Comparison of ENCODE assay signal across 39 cellular contexts in the genomic region with DNA sequence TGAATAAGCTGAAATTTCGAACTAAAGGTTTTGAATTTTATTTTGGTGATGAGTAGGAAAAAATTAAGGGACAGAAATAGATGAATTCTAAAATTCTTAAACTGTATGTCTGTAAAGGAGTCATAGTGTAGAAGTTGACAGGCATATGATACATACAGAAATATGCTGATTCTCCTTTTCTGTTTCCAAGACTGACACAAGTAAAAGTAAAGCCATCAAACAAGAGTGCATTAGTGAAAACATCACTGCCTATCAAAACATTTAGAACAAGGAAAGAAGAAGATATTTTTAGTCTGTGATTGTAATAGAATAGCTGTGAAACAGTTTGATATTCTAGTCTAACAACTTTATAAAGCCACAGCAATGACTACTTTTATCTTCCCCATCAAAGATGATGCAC.
"Had no signal": no experiment of that assay in that cellular context is flagged by ENCODE, and none has a peak within 500 bp of the region (broad histone marks: within the 10 kb centered on the region; RNA-seq: fewer than 3 reads in every experiment).

No MANE protein-coding gene starts in this region.

- FAIRE-seq: astrocyte, TTC549 had no signal

- H3K4me1 Mint-ChIP-seq: activated CD4-positive, alpha-beta memory T cell treated with anti-CD3 and anti-CD28 coated beads, Interleukin-2, amount 10 ng/mL, durations not matched to agents 7 days and 5 days; activated CD4-positive, alpha-beta T cell treated with anti-CD3 and anti-CD28 coated beads for 36 hours; activated CD4-positive, alpha-beta T cell treated with anti-CD3 and anti-CD28 coated beads, Interleukin-2, amount 10 ng/mL, durations not matched to agents 7 days and 5 days; activated CD8-positive, alpha-beta memory T cell treated with anti-CD3 and anti-CD28 coated beads, Interleukin-2, amount 10 ng/mL, durations not matched to agents 7 days and 5 days; activated naive CD4-positive, alpha-beta T cell treated with anti-CD3 and anti-CD28 coated beads, Interleukin-2, amount 10 ng/mL, durations not matched to agents 7 days and 5 days; activated naive CD4-positive, alpha-beta T cell treated with anti-CD3 and anti-CD28 coated beads, Interleukin-2, amount 50 U/mL, for 24 hours; activated naive CD8-positive, alpha-beta T cell treated with anti-CD3 and anti-CD28 coated beads, Interleukin-2, amount 10 ng/mL, durations not matched to agents 7 days and 5 days; activated naive CD8-positive, alpha-beta T cell treated with anti-CD3 and anti-CD28 coated beads, Interleukin-2, amount 50 U/mL, for 24 hours had no signal

- DNase-seq: activated CD4-positive, alpha-beta memory T cell treated with anti-CD3 and anti-CD28 coated beads, Interleukin-2, amount 10 ng/mL, durations not matched to agents 7 days and 5 days; activated CD4-positive, alpha-beta T cell treated with anti-CD3 and anti-CD28 coated beads for 1 hour; activated CD4-positive, alpha-beta T cell treated with anti-CD3 and anti-CD28 coated beads for 36 hours; activated CD4-positive, alpha-beta T cell treated with anti-CD3 and anti-CD28 coated beads for 48 hours; activated CD4-positive, alpha-beta T cell treated with anti-CD3 and anti-CD28 coated beads, Interleukin-2, amount 10 ng/mL, durations not matched to agents 7 days and 5 days; activated CD4-positive, alpha-beta T cell treated with anti-CD3 and anti-CD28 coated beads, Interleukin-2, amount 50 U/mL, for 48 hours; activated CD4-positive, CD25-positive, alpha-beta regulatory T cell; activated CD8-positive, alpha-beta memory T cell treated with anti-CD3 and anti-CD28 coated beads for 24 hours; activated CD8-positive, alpha-beta memory T cell treated with anti-CD3 and anti-CD28 coated beads, Interleukin-2, amount 10 ng/mL, durations not matched to agents 7 days and 5 days; activated CD8-positive, alpha-beta memory T cell treated with anti-CD3 and anti-CD28 coated beads, Interleukin-2, amount 50 U/mL, for 48 hours; activated CD8-positive, alpha-beta T cell treated with anti-CD3 and anti-CD28 coated beads, Interleukin-2, amount 10 ng/mL, durations not matched to agents 7 days and 5 days; activated effector memory CD4-positive, alpha-beta T cell treated with Interleukin-2 at 50 U/mL for 16 hours; activated gamma-delta T cell; activated naive CD4-positive, alpha-beta T cell treated with anti-CD3 and anti-CD28 coated beads, Interleukin-2, amount 10 ng/mL, durations not matched to agents 7 days and 5 days; activated naive CD4-positive, alpha-beta T cell treated with Interleukin-2 at 50 U/mL for 16 hours; activated naive CD8-positive, alpha-beta T cell treated with anti-CD3 and anti-CD28 coated beads, Interleukin-2, amount 10 ng/mL, durations not matched to agents 7 days and 5 days; activated naive CD8-positive, alpha-beta T cell treated with anti-CD3 and anti-CD28 coated beads, Interleukin-2, amount 50 U/mL, for 24 hours; activated T-cell treated with anti-CD3 and anti-CD28 coated beads, Interleukin-2, amount 50 U/mL, for 24 hours; activated T-cell treated with anti-CD3 and anti-CD28 coated beads, Interleukin-2, amount 50 U/mL, for 48 hours; amygdala; anterior cingulate cortex; body of pancreas; brain microvascular endothelial cell; central memory CD4-positive, alpha-beta T cell; SW 1271; T-helper 1 cell; T-helper 2 cell; T-helper 9 cell; WERI-Rb-1 had no signal

- H3K36me3 Mint-ChIP-seq: activated CD8-positive, alpha-beta memory T cell treated with anti-CD3 and anti-CD28 coated beads, Interleukin-2, amount 10 ng/mL, durations not matched to agents 7 days and 5 days; activated naive CD4-positive, alpha-beta T cell treated with anti-CD3 and anti-CD28 coated beads, Interleukin-2, amount 10 ng/mL, durations not matched to agents 7 days and 5 days; activated naive CD4-positive, alpha-beta T cell treated with anti-CD3 and anti-CD28 coated beads, Interleukin-2, amount 50 U/mL, for 24 hours; activated naive CD8-positive, alpha-beta T cell; activated naive CD8-positive, alpha-beta T cell treated with anti-CD3 and anti-CD28 coated beads, Interleukin-2, amount 10 ng/mL, durations not matched to agents 7 days and 5 days; WTC11 had no signal

- ATAC-seq: activated CD4-positive, alpha-beta T cell treated with anti-CD3 and anti-CD28 coated beads for 36 hours; activated CD4-positive, CD25-positive, alpha-beta regulatory T cell treated with anti-CD3 and anti-CD28 coated beads, Interleukin-2, amount 50 U/mL, for 24 hours; activated CD8-positive, alpha-beta memory T cell treated with anti-CD3 and anti-CD28 coated beads, Interleukin-2, amount 10 ng/mL, durations not matched to agents 7 days and 5 days; activated CD8-positive, alpha-beta T cell treated with anti-CD3 and anti-CD28 coated beads, Interleukin-2, amount 10 ng/mL, durations not matched to agents 7 days and 5 days; activated naive CD8-positive, alpha-beta T cell treated with anti-CD3 and anti-CD28 coated beads, Interleukin-2, amount 50 U/mL, for 24 hours; body of pancreas; WTC11 had no signal

- H3K4me3 Mint-ChIP-seq: activated CD4-positive, alpha-beta memory T cell treated with anti-CD3 and anti-CD28 coated beads, Interleukin-2, amount 10 ng/mL, durations not matched to agents 7 days and 5 days; activated CD4-positive, alpha-beta T cell treated with anti-CD3 and anti-CD28 coated beads for 36 hours; activated CD4-positive, alpha-beta T cell treated with anti-CD3 and anti-CD28 coated beads, Interleukin-2, amount 10 ng/mL, durations not matched to agents 7 days and 5 days; activated CD8-positive, alpha-beta memory T cell treated with anti-CD3 and anti-CD28 coated beads, Interleukin-2, amount 10 ng/mL, durations not matched to agents 7 days and 5 days; activated CD8-positive, alpha-beta T cell treated with anti-CD3 and anti-CD28 coated beads, Interleukin-2, amount 10 ng/mL, durations not matched to agents 7 days and 5 days; activated naive CD4-positive, alpha-beta T cell treated with anti-CD3 and anti-CD28 coated beads, Interleukin-2, amount 10 ng/mL, durations not matched to agents 7 days and 5 days; activated naive CD4-positive, alpha-beta T cell treated with anti-CD3 and anti-CD28 coated beads, Interleukin-2, amount 50 U/mL, for 24 hours; activated naive CD8-positive, alpha-beta T cell; activated naive CD8-positive, alpha-beta T cell treated with anti-CD3 and anti-CD28 coated beads, Interleukin-2, amount 10 ng/mL, durations not matched to agents 7 days and 5 days; activated naive CD8-positive, alpha-beta T cell treated with anti-CD3 and anti-CD28 coated beads, Interleukin-2, amount 50 U/mL, for 24 hours; activated T-cell treated with anti-CD3 and anti-CD28 coated beads, Interleukin-2, amount 50 U/mL, for 24 hours; T-helper 1 cell treated with Interleukin-12 subunit alpha and Interleukin-12 subunit beta and Interleukin-4 antibody, amounts not matched to agents 30 μg/mL and 1 μg/mL, for 36 hours; T-helper 2 cell treated with Interferon-gamma antibody and Interleukin-4, amounts not matched to agents 5 μg/mL and 100 μg/mL, for 36 hours; WTC11 had no signal

- H3K27me3 ChIP-seq: body of pancreas, brain microvascular endothelial cell, breast epithelium had no signal

- H3K4me3 ChIP-seq: body of pancreas, breast epithelium had no signal

- H3K27ac ChIP-seq: body of pancreas, brain microvascular endothelial cell, breast epithelium, WERI-Rb-1 had no signal

- H3K9me3 Mint-ChIP-seq: T-helper 1 cell treated with Interleukin-12 subunit alpha and Interleukin-12 subunit beta and Interleukin-4 antibody, amounts not matched to agents 30 μg/mL and 1 μg/mL, for 36 hours; WTC11 had no signal

- H3K9me3 ChIP-seq: body of pancreas, breast epithelium had no signal

- H3K27ac Mint-ChIP-seq: activated CD4-positive, alpha-beta memory T cell treated with anti-CD3 and anti-CD28 coated beads, Interleukin-2, amount 10 ng/mL, durations not matched to agents 7 days and 5 days; activated CD4-positive, alpha-beta T cell treated with anti-CD3 and anti-CD28 coated beads for 36 hours; activated CD4-positive, alpha-beta T cell treated with anti-CD3 and anti-CD28 coated beads, Interleukin-2, amount 10 ng/mL, durations not matched to agents 7 days and 5 days; activated CD8-positive, alpha-beta memory T cell treated with anti-CD3 and anti-CD28 coated beads, Interleukin-2, amount 10 ng/mL, durations not matched to agents 7 days and 5 days; activated CD8-positive, alpha-beta T cell treated with anti-CD3 and anti-CD28 coated beads, Interleukin-2, amount 10 ng/mL, durations not matched to agents 7 days and 5 days; activated naive CD4-positive, alpha-beta T cell treated with anti-CD3 and anti-CD28 coated beads, Interleukin-2, amount 10 ng/mL, durations not matched to agents 7 days and 5 days; activated naive CD4-positive, alpha-beta T cell treated with anti-CD3 and anti-CD28 coated beads, Interleukin-2, amount 50 U/mL, for 24 hours; activated naive CD8-positive, alpha-beta T cell; activated naive CD8-positive, alpha-beta T cell treated with anti-CD3 and anti-CD28 coated beads, Interleukin-2, amount 10 ng/mL, durations not matched to agents 7 days and 5 days; activated naive CD8-positive, alpha-beta T cell treated with anti-CD3 and anti-CD28 coated beads, Interleukin-2, amount 50 U/mL, for 24 hours; activated T-cell treated with anti-CD3 and anti-CD28 coated beads, Interleukin-2, amount 50 U/mL, for 24 hours; activated T-helper 2 cell treated with anti-CD3 and anti-CD28 coated beads, Interferon-gamma antibody, Interleukin-2, Interleukin-4, amounts not matched to agents 10 μg/mL and 5 μg/mL and 100 μg/mL, durations not matched to agents 14 hours and 24 hours and 36 hours; T-helper 1 cell treated with Interleukin-12 subunit alpha and Interleukin-12 subunit beta and Interleukin-4 antibody, amounts not matched to agents 30 μg/mL and 1 μg/mL, for 36 hours; T-helper 2 cell treated with Interferon-gamma antibody and Interleukin-4, amounts not matched to agents 5 μg/mL and 100 μg/mL, for 36 hours; WTC11 had no signal

- H3K4me1 ChIP-seq: body of pancreas, breast epithelium had no signal

- H3K27me3 Mint-ChIP-seq: activated CD4-positive, alpha-beta memory T cell treated with anti-CD3 and anti-CD28 coated beads, Interleukin-2, amount 10 ng/mL, durations not matched to agents 7 days and 5 days; activated CD4-positive, alpha-beta T cell treated with anti-CD3 and anti-CD28 coated beads for 36 hours; activated CD4-positive, alpha-beta T cell treated with anti-CD3 and anti-CD28 coated beads, Interleukin-2, amount 10 ng/mL, durations not matched to agents 7 days and 5 days; activated CD8-positive, alpha-beta memory T cell treated with anti-CD3 and anti-CD28 coated beads, Interleukin-2, amount 10 ng/mL, durations not matched to agents 7 days and 5 days; activated naive CD4-positive, alpha-beta T cell treated with anti-CD3 and anti-CD28 coated beads, Interleukin-2, amount 10 ng/mL, durations not matched to agents 7 days and 5 days; activated naive CD4-positive, alpha-beta T cell treated with anti-CD3 and anti-CD28 coated beads, Interleukin-2, amount 50 U/mL, for 24 hours; activated naive CD8-positive, alpha-beta T cell; activated naive CD8-positive, alpha-beta T cell treated with anti-CD3 and anti-CD28 coated beads, Interleukin-2, amount 10 ng/mL, durations not matched to agents 7 days and 5 days; activated naive CD8-positive, alpha-beta T cell treated with anti-CD3 and anti-CD28 coated beads, Interleukin-2, amount 50 U/mL, for 24 hours; activated T-cell treated with anti-CD3 and anti-CD28 coated beads, Interleukin-2, amount 50 U/mL, for 24 hours had no signal

- H3K36me3 ChIP-seq: brain microvascular endothelial cell, breast epithelium, WERI-Rb-1 had no signal
